In the genomic region with DNA sequence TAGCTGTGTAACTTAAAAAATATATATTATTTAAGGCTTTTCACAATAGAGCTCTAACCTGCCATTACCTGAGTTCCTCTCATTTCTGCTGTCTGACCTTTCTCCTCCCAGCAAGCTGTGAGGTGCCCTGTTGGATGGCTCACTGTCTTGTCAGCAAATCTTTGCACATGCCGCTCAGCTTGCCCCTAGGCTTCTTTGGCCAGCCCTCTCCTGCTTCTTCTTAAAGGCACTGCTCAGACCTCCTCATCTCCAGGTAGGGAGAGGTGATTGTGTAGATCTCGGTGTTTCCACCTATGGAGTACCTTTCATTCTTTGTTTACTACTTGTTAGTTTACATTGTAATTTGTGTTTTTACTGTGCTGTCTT, we compare ENCODE assay signal across 18 cellular contexts.
DNase-seq lines count a peak whose midpoint lies in the region; ATAC-seq and TF ChIP-seq lines count a peak whose summit lies in the region.
"Had no signal": no experiment of that assay in that cellular context is flagged by ENCODE, and none has a peak within 500 bp of the region (broad histone marks: within the 10 kb centered on the region; RNA-seq: fewer than 3 reads in every experiment).

No MANE protein-coding gene starts in this region.

- H3K27me3 ChIP-seq in trophoblast cell (ENCODE audit: insufficient read depth, low read length) = no peaks in the 10 kb centered on the region
- no peaks in the 10 kb centered on the region for H3K27me3 ChIP-seq in CD4-positive, alpha-beta T cell (ENCODE audit: control insufficient read depth, insufficient read depth, low read length)
- H3K27me3 ChIP-seq: SJCRH30 had no signal

- H3K79me1 ChIP-seq in trophoblast cell (ENCODE audit: low read length) = no peaks in the 10 kb centered on the region

- no peak overlapping the region for H3K23ac ChIP-seq in trophoblast cell (ENCODE audit: low read length)

- H3K27me3 Mint-ChIP-seq in activated T-cell treated with anti-CD3 and anti-CD28 coated beads, Interleukin-2, amount 50 U/mL, for 24 hours = no peaks in the 10 kb centered on the region
- H3K27me3 Mint-ChIP-seq in activated T-cell treated with anti-CD3 and anti-CD28 coated beads, Interleukin-2, amount 50 U/mL, for 4 hours (ENCODE audit: low read depth) = no peaks in the 10 kb centered on the region
- no peaks in the 10 kb centered on the region for H3K27me3 Mint-ChIP-seq in activated T-helper 2 cell treated with anti-CD3 and anti-CD28 coated beads, Interferon-gamma antibody, Interleukin-2, Interleukin-4, amounts not matched to agents 10 μg/mL and 5 μg/mL and 100 μg/mL, durations not matched to agents 14 hours and 24 hours and 36 hours (ENCODE audit: low read depth)
- no peaks in the 10 kb centered on the region for H3K27me3 Mint-ChIP-seq in CD4-positive, alpha-beta T cell

- H3K79me2 ChIP-seq in trophoblast cell (ENCODE audit: control insufficient read depth, insufficient read depth, low read length, poor library complexity) = no peaks in the 10 kb centered on the region

- no peak for TF ChIP-seq CTCF in CD4-positive, alpha-beta T cell (IDR thresholded peaks at IDR 0.05)

- H4K12ac ChIP-seq in trophoblast cell (ENCODE audit: low read depth, low read length) = no peak overlapping the region

- no peak overlapping the region for H3K9ac ChIP-seq in trophoblast cell (ENCODE audit: low read length)

- no peak overlapping the region for H3K4ac ChIP-seq in trophoblast cell (ENCODE audit: low read depth, low read length)

- no peaks in the 10 kb centered on the region for H3K36me3 ChIP-seq in trophoblast cell (ENCODE audit: control insufficient read depth in 1 of 2, insufficient read depth in 2 of 2, low read length in 2 of 2)
- H3K36me3 ChIP-seq: SJCRH30 had no signal

- peaks cover 18% of the 10 kb centered on the region for H3K9me3 Mint-ChIP-seq in activated T-cell treated with anti-CD3 and anti-CD28 coated beads, Interleukin-2, amount 50 U/mL, for 24 hours
- H3K9me3 Mint-ChIP-seq in activated T-cell treated with anti-CD3 and anti-CD28 coated beads, Interleukin-2, amount 50 U/mL, for 4 hours = peaks cover 22% of the 10 kb centered on the region
- H3K9me3 Mint-ChIP-seq in activated T-helper 2 cell treated with anti-CD3 and anti-CD28 coated beads, Interferon-gamma antibody, Interleukin-2, Interleukin-4, amounts not matched to agents 10 μg/mL and 5 μg/mL and 100 μg/mL, durations not matched to agents 14 hours and 24 hours and 36 hours = peaks cover 36% of the 10 kb centered on the region
- H3K9me3 Mint-ChIP-seq in CD4-positive, alpha-beta T cell = peaks cover 10% of the 10 kb centered on the region

- CTCF ChIA-PET in CD4-positive, alpha-beta T cell (lab: Charles Lee) = interaction anchor here (1.4 kb wide), 1 partner anchor 9 kb away, joined by 3 read pairs; no protein-coding TSS in a partner anchor

- peaks cover 78% of the 10 kb centered on the region for H3K36me3 Mint-ChIP-seq in activated T-cell treated with anti-CD3 and anti-CD28 coated beads, Interleukin-2, amount 50 U/mL, for 24 hours (ENCODE audit: low read depth)
- H3K36me3 Mint-ChIP-seq in activated T-cell treated with anti-CD3 and anti-CD28 coated beads, Interleukin-2, amount 50 U/mL, for 4 hours (ENCODE audit: insufficient read depth) = peaks cover 67% of the 10 kb centered on the region
- H3K36me3 Mint-ChIP-seq in activated T-helper 2 cell treated with anti-CD3 and anti-CD28 coated beads, Interferon-gamma antibody, Interleukin-2, Interleukin-4, amounts not matched to agents 10 μg/mL and 5 μg/mL and 100 μg/mL, durations not matched to agents 14 hours and 24 hours and 36 hours (ENCODE audit: low read depth) = peaks cover 67% of the 10 kb centered on the region
- peaks cover 93% of the 10 kb centered on the region for H3K36me3 Mint-ChIP-seq in CD4-positive, alpha-beta T cell (ENCODE audit: low read depth)

- intact Hi-C loops in activated T-helper 2 cell treated with anti-CD3 and anti-CD28 coated beads, Interferon-gamma antibody, Interleukin-2, Interleukin-4, amounts not matched to agents 10 μg/mL and 5 μg/mL and 100 μg/mL, durations not matched to agents 14 hours and 24 hours and 36 hours (cut with micrococcal nuclease) = loop anchor here (2.0 to 10.0 kb wide), 3 partner anchors 21 to 333 kb away; no protein-coding TSS in a partner anchor
- intact Hi-C loops in CD4-positive, alpha-beta T cell (cut with DNase I, micrococcal nuclease) = no loop called here

- H3K4me1 Mint-ChIP-seq in activated T-cell treated with anti-CD3 and anti-CD28 coated beads, Interleukin-2, amount 50 U/mL, for 24 hours (ENCODE audit: low read depth) = peaks cover 40% of the 10 kb centered on the region
- peaks cover 11% of the 10 kb centered on the region for H3K4me1 Mint-ChIP-seq in activated T-cell treated with anti-CD3 and anti-CD28 coated beads, Interleukin-2, amount 50 U/mL, for 4 hours (ENCODE audit: low read depth)
- H3K4me1 Mint-ChIP-seq in activated T-helper 2 cell treated with anti-CD3 and anti-CD28 coated beads, Interferon-gamma antibody, Interleukin-2, Interleukin-4, amounts not matched to agents 10 μg/mL and 5 μg/mL and 100 μg/mL, durations not matched to agents 14 hours and 24 hours and 36 hours (ENCODE audit: low read depth) = peaks cover 30% of the 10 kb centered on the region
- H3K4me1 Mint-ChIP-seq in CD4-positive, alpha-beta T cell (ENCODE audit: low read depth) = peaks cover 5% of the 10 kb centered on the region

- no peaks in the 10 kb centered on the region for H3K9me3 ChIP-seq in trophoblast cell (ENCODE audit: insufficient read depth, low read depth, low read length)
- H3K9me3 ChIP-seq in CD4-positive, alpha-beta T cell (ENCODE audit: control insufficient read depth, low read length) = peaks cover 14% of the 10 kb centered on the region

- no peak overlapping the region for H4K8ac ChIP-seq in trophoblast cell (ENCODE audit: low read depth, low read length)

- H3K27ac Mint-ChIP-seq in activated T-cell treated with anti-CD3 and anti-CD28 coated beads, Interleukin-2, amount 50 U/mL, for 24 hours = peak overlapping the region; percentile 88
- peak overlapping the region; percentile 83 for H3K27ac Mint-ChIP-seq in activated T-helper 2 cell treated with anti-CD3 and anti-CD28 coated beads, Interferon-gamma antibody, Interleukin-2, Interleukin-4, amounts not matched to agents 10 μg/mL and 5 μg/mL and 100 μg/mL, durations not matched to agents 14 hours and 24 hours and 36 hours
- no peak overlapping the region for H3K27ac Mint-ChIP-seq in CD4-positive, alpha-beta T cell

- DNase-seq in activated T-cell treated with anti-CD3 and anti-CD28 coated beads, Interleukin-2, amount 50 U/mL, for 24 hours = no peak
- no peak for DNase-seq in activated T-cell treated with anti-CD3 and anti-CD28 coated beads, Interleukin-2, amount 50 U/mL, for 4 hours
- DNase-seq in NCI-H2227 treated with DMSO at 0.1 percent for 48 hours (lab: John Stamatoyannopoulos, UW) (peak; percentile 92), trophoblast cell (peak; percentile 73 to 75), NCI-H524 (lab: John Stamatoyannopoulos, UW) (no peak), HK-2 (ENCODE audit: unreplicated experiment) (no peak)
- no peak for DNase-seq in activated T-helper 2 cell treated with anti-CD3 and anti-CD28 coated beads, Interferon-gamma antibody, Interleukin-2, Interleukin-4, amounts not matched to agents 10 μg/mL and 5 μg/mL and 100 μg/mL, durations not matched to agents 14 hours and 24 hours and 36 hours (ENCODE audit: low spot score)
- no peak for DNase-seq in CD4-positive, alpha-beta T cell
- DNase-seq: ACHN, C1 segment of cervical spinal cord, DMS79, GOT3, NCI-H1105, NCI-H2081 treated with DMSO at 0.1 percent for 48 hours, NCI-H510A treated with DMSO at 0.1 percent for 48 hours, SJCRH30 had no signal

- H2BK5ac ChIP-seq in trophoblast cell (ENCODE audit: low read depth, low read length, poor library complexity) = no peak overlapping the region

- H3K4me1 ChIP-seq in trophoblast cell (ENCODE audit: control insufficient read depth in 1 of 2, insufficient read depth in 2 of 2, low read length in 2 of 2) = peaks cover 11% of the 10 kb centered on the region in 2 experiments

- H3K4me3 Mint-ChIP-seq in activated T-cell treated with anti-CD3 and anti-CD28 coated beads, Interleukin-2, amount 50 U/mL, for 24 hours = no peak overlapping the region
- H3K4me3 Mint-ChIP-seq in activated T-cell treated with anti-CD3 and anti-CD28 coated beads, Interleukin-2, amount 50 U/mL, for 4 hours = no peak overlapping the region
- no peak overlapping the region for H3K4me3 Mint-ChIP-seq in activated T-helper 2 cell treated with anti-CD3 and anti-CD28 coated beads, Interferon-gamma antibody, Interleukin-2, Interleukin-4, amounts not matched to agents 10 μg/mL and 5 μg/mL and 100 μg/mL, durations not matched to agents 14 hours and 24 hours and 36 hours (ENCODE audit: low read depth)
- H3K4me3 Mint-ChIP-seq in CD4-positive, alpha-beta T cell = no peak overlapping the region

- H2AFZ ChIP-seq in trophoblast cell (ENCODE audit: insufficient read depth, low read length, poor library complexity) = no peak overlapping the region

- no peak overlapping the region for H2AK5ac ChIP-seq in trophoblast cell (ENCODE audit: low read length)

- H2BK120ac ChIP-seq in trophoblast cell (ENCODE audit: insufficient read depth, low read length, poor library complexity) = no peak overlapping the region

- H4K91ac ChIP-seq in trophoblast cell (ENCODE audit: low read depth, low read length) = no peak overlapping the region

- no peak overlapping the region for H3K4me3 ChIP-seq in trophoblast cell (ENCODE audit: low read depth, low read length)
- H3K4me3 ChIP-seq: K562, SJCRH30 had no signal

- POLR2A ChIA-PET in CD4-positive, alpha-beta T cell (lab: Charles Lee) = no interaction called here

- H3K4me2 ChIP-seq in trophoblast cell (ENCODE audit: low read length) = peak overlapping the region; percentile 5

- H3K14ac ChIP-seq in trophoblast cell (ENCODE audit: low read length) = no peak overlapping the region

- H3K18ac ChIP-seq in trophoblast cell (ENCODE audit: low read length) = no peak overlapping the region

- ATAC-seq in activated T-cell treated with anti-CD3 and anti-CD28 coated beads, Interleukin-2, amount 50 U/mL, for 4 hours = no peak
- no peak for ATAC-seq in CD4-positive, alpha-beta T cell (ENCODE audit: poor library complexity)
- ATAC-seq: K562, Panc1 had no signal

- no CpG with 5 or more reads among the region's 2 CpGs for WGBS in trophoblast cell (ENCODE audit: extremely low coverage, insufficient coverage, insufficient read length)

- no peak overlapping the region for H3K27ac ChIP-seq in trophoblast cell (ENCODE audit: low read depth, low read length)
- no peak overlapping the region for H3K27ac ChIP-seq in CD4-positive, alpha-beta T cell (ENCODE audit: low read depth, low read length)
- H3K27ac ChIP-seq: SJCRH30 had no signal

- no peak overlapping the region for H2BK12ac ChIP-seq in trophoblast cell (ENCODE audit: low read length)

Comparison
In these comparisons a context has a peak if more than half of its experiments do, and no peak if none do; other contexts are left out.
1. DNase-seq: peak in NCI-H2227 treated with DMSO at 0.1 percent for 48 hours (single experiment) and trophoblast cell (2 of 2); none in activated T-cell treated with anti-CD3 and anti-CD28 coated beads, Interleukin-2, amount 50 U/mL, for 24 hours (single experiment), activated T-cell treated with anti-CD3 and anti-CD28 coated beads, Interleukin-2, amount 50 U/mL, for 4 hours (single experiment), activated T-helper 2 cell treated with anti-CD3 and anti-CD28 coated beads, Interferon-gamma antibody, Interleukin-2, Interleukin-4, amounts not matched to agents 10 μg/mL and 5 μg/mL and 100 μg/mL, durations not matched to agents 14 hours and 24 hours and 36 hours (single experiment), CD4-positive, alpha-beta T cell (0 of 10), NCI-H524 (0 of 2) and HK-2 (single experiment).